ENCODE assay signal across 27 cellular contexts in the genomic region with DNA sequence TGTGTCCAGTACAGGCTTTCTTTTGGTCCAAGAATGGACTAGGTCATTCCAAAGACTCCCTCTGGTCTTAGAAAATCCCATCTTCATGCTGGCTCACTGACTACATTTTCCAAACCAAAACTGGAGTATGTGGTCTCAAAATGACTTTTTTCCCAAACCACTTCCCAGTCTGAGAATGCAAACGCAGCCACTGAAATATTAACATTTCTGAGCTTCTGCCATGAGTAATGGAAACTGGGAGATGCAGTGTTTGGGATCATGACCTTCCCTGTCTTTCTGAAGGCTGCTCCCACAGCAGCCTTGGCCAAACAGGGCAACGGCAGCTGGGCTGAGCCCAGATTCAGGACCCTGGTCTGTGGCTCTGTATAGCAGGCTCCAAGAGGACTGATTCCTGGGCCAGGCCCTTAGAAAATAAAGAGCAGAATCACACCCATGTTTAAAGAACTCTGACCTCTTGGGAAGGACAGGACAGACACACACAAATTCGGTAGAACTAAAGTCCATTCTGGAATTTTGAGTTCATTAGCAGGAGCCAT.
DNase-seq lines count a peak whose midpoint lies in the region; ATAC-seq and TF ChIP-seq lines count a peak whose summit lies in the region.
"Had no signal": no experiment of that assay in that cellular context is flagged by ENCODE, and none has a peak within 500 bp of the region (broad histone marks: within the 10 kb centered on the region; RNA-seq: fewer than 3 reads in every experiment).

No MANE protein-coding gene starts in this region.

- H3K27ac ChIP-seq in left lung = no peak overlapping the region
- peak overlapping the region; percentile 24 for H3K27ac ChIP-seq in stomach smooth muscle (ENCODE audit: low read length)
- H3K27ac ChIP-seq: 22Rv1, C4-2B, Peyer's patch had no signal

- H3K36me3 Mint-ChIP-seq in natural killer cell = no peaks in the 10 kb centered on the region
- H3K36me3 Mint-ChIP-seq in activated naive CD4-positive, alpha-beta T cell treated with anti-CD3 and anti-CD28 coated beads, Interleukin-2, amount 50 U/mL, for 72 hours = no peaks in the 10 kb centered on the region
- H3K36me3 Mint-ChIP-seq: CD8-positive, alpha-beta memory T cell had no signal

- H3K9ac ChIP-seq in stomach smooth muscle (ENCODE audit: low read length in 2 of 2) = no peak overlapping the region

- no peak for TF ChIP-seq CTCF in left lung (IDR thresholded peaks at IDR 0.05)
- TF ChIP-seq CTCF in natural killer cell (IDR thresholded peaks at IDR 0.05) = no peak

- intact Hi-C loops in left cardiac atrium (cut with DNase I) (loop anchor here in 1 of 2 donors (10.0 kb wide), 1 partner anchor 274 kb away; no protein-coding TSS in a partner anchor), cardiac septum (cut with DNase I) (no loop called here), left lung (cut with DNase I) (no loop called here), natural killer cell (cut with micrococcal nuclease) (no loop called here)

- DNase-seq in left cardiac atrium (no peak), cardiac septum (ENCODE audit: low spot score) (no peak), RPMI7951 (ENCODE audit: low read depth) (peak; percentile 5), left lung (no peak), natural killer cell (no peak)
- no peak for DNase-seq in activated naive CD4-positive, alpha-beta T cell treated with anti-CD3 and anti-CD28 coated beads, Interleukin-2, amount 50 U/mL, for 72 hours (ENCODE audit: low spot score in 2 of 2)
- DNase-seq: CD8-positive, alpha-beta memory T cell; DMS 273 treated with DMSO at 0.1 percent for 48 hours; DMS79; GF-D8; GOT3; HCEC 1CT; IMR-90; KG1; NCI-H1092; NCI-H1417 treated with DMSO at 0.1 percent for 48 hours; NCI-H1694 treated with DMSO at 0.1 percent for 48 hours; NCI-H2081; NCI-H2171; NCI-H226; NCI-H510A; NCI-H69; Peyer's patch had no signal

- H3K4me3 ChIP-seq in left lung = no peak overlapping the region
- H3K4me3 ChIP-seq in stomach smooth muscle (ENCODE audit: low read length in 2 of 2) = no peak overlapping the region
- H3K4me3 ChIP-seq: Peyer's patch had no signal

- peaks cover 0 to 10% of the 10 kb centered on the region in 2 donors for H3K27me3 ChIP-seq in left lung
- H3K27me3 ChIP-seq in stomach smooth muscle (ENCODE audit: control insufficient read depth in 1 of 2, insufficient read depth in 2 of 2, low read length in 2 of 2) = no peaks in the 10 kb centered on the region
- H3K27me3 ChIP-seq: Peyer's patch had no signal

- H3K4me3 Mint-ChIP-seq in natural killer cell = no peak overlapping the region
- H3K4me3 Mint-ChIP-seq: B cell; CD8-positive, alpha-beta memory T cell had no signal

- no peaks in the 10 kb centered on the region for H3K36me3 ChIP-seq in left lung
- peaks cover 59 to 86% of the 10 kb centered on the region in 2 donors for H3K36me3 ChIP-seq in stomach smooth muscle (ENCODE audit: control insufficient read depth in 2 of 2, insufficient read depth in 2 of 2, low read length in 2 of 2)

- H3K9me3 Mint-ChIP-seq in natural killer cell = no peaks in the 10 kb centered on the region
- no peaks in the 10 kb centered on the region for H3K9me3 Mint-ChIP-seq in activated naive CD4-positive, alpha-beta T cell treated with anti-CD3 and anti-CD28 coated beads, Interleukin-2, amount 50 U/mL, for 72 hours
- H3K9me3 Mint-ChIP-seq: CD8-positive, alpha-beta memory T cell had no signal

- peak; percentile 6 to 16 for ATAC-seq in left cardiac atrium
- peak; percentile 29 for ATAC-seq in left lung
- no peak for ATAC-seq in natural killer cell
- no peak for ATAC-seq in activated naive CD4-positive, alpha-beta T cell treated with anti-CD3 and anti-CD28 coated beads, Interleukin-2, amount 50 U/mL, for 72 hours

- H3K27ac Mint-ChIP-seq in natural killer cell = no peak overlapping the region
- H3K27ac Mint-ChIP-seq in activated naive CD4-positive, alpha-beta T cell treated with anti-CD3 and anti-CD28 coated beads, Interleukin-2, amount 50 U/mL, for 72 hours = peak overlapping the region in 1 of 2 donors; percentile 46
- H3K27ac Mint-ChIP-seq: B cell; CD8-positive, alpha-beta memory T cell had no signal

- peaks cover 11 to 31% of the 10 kb centered on the region in 2 donors for H3K27me3 Mint-ChIP-seq in natural killer cell (ENCODE audit: low read depth in 2 of 2)

- no peaks in the 10 kb centered on the region for H3K4me1 Mint-ChIP-seq in natural killer cell
- H3K4me1 Mint-ChIP-seq: CD8-positive, alpha-beta memory T cell had no signal

- H3K4me1 ChIP-seq in left lung (no peaks in the 10 kb centered on the region), stomach smooth muscle (ENCODE audit: control insufficient read depth, insufficient read depth, low read length) (peaks cover 6% of the 10 kb centered on the region)
- H3K4me1 ChIP-seq: Peyer's patch had no signal

- H3K9me3 ChIP-seq in left lung (no peaks in the 10 kb centered on the region), stomach smooth muscle (ENCODE audit: control insufficient read depth in 2 of 2, low read length in 2 of 2) (no peaks in the 10 kb centered on the region)
- H3K9me3 ChIP-seq: Peyer's patch had no signal

Comparison
In these comparisons a context has a peak if more than half of its experiments do, and no peak if none do; other contexts are left out.
1. ATAC-seq: peak in left cardiac atrium (2 of 2) and left lung (single experiment); none in natural killer cell (0 of 3) and activated naive CD4-positive, alpha-beta T cell treated with anti-CD3 and anti-CD28 coated beads, Interleukin-2, amount 50 U/mL, for 72 hours (0 of 2).